ENCODE assay signal across 15 cellular contexts in the genomic region with DNA sequence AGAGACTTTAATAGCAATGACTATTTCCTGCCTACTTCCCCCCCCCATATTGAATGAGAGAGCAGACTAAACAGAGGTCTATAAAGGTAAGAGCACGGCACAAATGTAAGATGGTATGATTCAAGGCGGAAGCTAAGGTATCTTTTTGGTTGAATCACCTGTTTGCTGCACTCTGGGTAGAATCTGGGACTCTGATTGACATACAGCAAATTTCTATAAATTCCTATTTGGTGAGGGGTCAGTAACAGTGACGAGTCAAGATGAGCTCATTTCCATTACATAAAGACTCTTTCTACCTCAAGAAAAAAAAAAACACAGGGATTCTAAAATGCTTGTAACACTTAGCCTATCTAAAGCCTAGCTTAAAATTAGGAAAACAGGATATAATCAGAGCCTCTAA.
A peak's percentile ranks its signal among the peaks of the same experiment; 100 is the strongest.
DNase-seq lines count a peak whose midpoint lies in the region; ATAC-seq and TF ChIP-seq lines count a peak whose summit lies in the region.
"Had no signal": no experiment of that assay in that cellular context is flagged by ENCODE, and none has a peak within 500 bp of the region (broad histone marks: within the 10 kb centered on the region; RNA-seq: fewer than 3 reads in every experiment).

No MANE protein-coding gene starts in this region.

- peaks cover 0 to 11% of the 10 kb centered on the region in 2 donors for H3K27me3 Mint-ChIP-seq in natural killer cell treated with Interleukin-12 subunit alpha and Interleukin-12 subunit beta and Interleukin-15 and Interleukin-18, amount 100 ng/mL, for 72 hours
- H3K27me3 Mint-ChIP-seq in stimulated activated memory B cell treated with anti-CD40 and anti-IgM and Interleukin-4, amounts not matched to agents 10 μg/mL and 1 μg/mL and 100 μg/mL, for 72 hours, result peaks cover 10% of the 10 kb centered on the region

- H2AFZ ChIP-seq in PC-3 (ENCODE audit: low read length), result no peak overlapping the region
- H2AFZ ChIP-seq: GM23248 had no signal

- H3K4me2 ChIP-seq in PC-3 (ENCODE audit: low read length), result no peak overlapping the region
- H3K4me2 ChIP-seq: A549 had no signal

- H3F3A ChIP-seq in PC-3 (ENCODE audit: low read length, unreplicated experiment), result peaks cover 3% of the 10 kb centered on the region

- no peaks in the 10 kb centered on the region for H3K4me1 Mint-ChIP-seq in natural killer cell treated with Interleukin-12 subunit alpha and Interleukin-12 subunit beta and Interleukin-15 and Interleukin-18, amount 100 ng/mL, for 72 hours (ENCODE audit: low read depth in 2 of 2)
- no peaks in the 10 kb centered on the region for H3K4me1 Mint-ChIP-seq in stimulated activated memory B cell treated with anti-CD40 and anti-IgM and Interleukin-4, amounts not matched to agents 10 μg/mL and 1 μg/mL and 100 μg/mL, for 72 hours

- no peaks in the 10 kb centered on the region for H3K9me2 ChIP-seq in PC-3 (replicated peaks; ENCODE audit: low read length)

- ATAC-seq in PC-3 (no peak), foreskin keratinocyte (peak; percentile 23), GM19467 (IDR thresholded peaks at IDR 0.05; ENCODE audit: unreplicated experiment) (no peak)
- no peak for ATAC-seq in natural killer cell treated with Interleukin-12 subunit alpha and Interleukin-12 subunit beta and Interleukin-15 and Interleukin-18, amount 100 ng/mL, for 72 hours
- ATAC-seq in stimulated activated memory B cell treated with anti-CD40 and anti-IgM and Interleukin-4, amounts not matched to agents 10 μg/mL and 1 μg/mL and 100 μg/mL, for 72 hours, result no peak
- ATAC-seq: A549, HCT116 had no signal

- H3K9ac ChIP-seq in PC-3 (ENCODE audit: low read length), result no peak overlapping the region
- H3K9ac ChIP-seq in subcutaneous abdominal adipose tissue (ENCODE audit: low read length in 5 of 5), result no peak overlapping the region
- H3K9ac ChIP-seq: GM23248 had no signal

- no peaks in the 10 kb centered on the region for H3K9me3 ChIP-seq in PC-3 (ENCODE audit: low read length)
- no peaks in the 10 kb centered on the region for H3K9me3 ChIP-seq in subcutaneous abdominal adipose tissue (ENCODE audit: control insufficient read depth in 5 of 5, low read length in 5 of 5)
- H3K9me3 ChIP-seq: A549, BE2C had no signal

- intact Hi-C loops in PC-3 (cut with micrococcal nuclease), result no loop called here

- BruUV-seq in PC-3 (replicated peaks; lab: Mats Ljungman, UMichigan), result no TSS peak

- H3K4me3 Mint-ChIP-seq in natural killer cell treated with Interleukin-12 subunit alpha and Interleukin-12 subunit beta and Interleukin-15 and Interleukin-18, amount 100 ng/mL, for 72 hours, result no peak overlapping the region
- no peak overlapping the region for H3K4me3 Mint-ChIP-seq in stimulated activated memory B cell treated with anti-CD40 and anti-IgM and Interleukin-4, amounts not matched to agents 10 μg/mL and 1 μg/mL and 100 μg/mL, for 72 hours
- H3K4me3 Mint-ChIP-seq: CD4-positive, alpha-beta memory T cell had no signal

- POLR2A ChIA-PET in PC-3 (lab: Charles Lee; ENCODE audit: unreplicated experiment), result no interaction called here

- no peak overlapping the region for H3K27ac Mint-ChIP-seq in natural killer cell treated with Interleukin-12 subunit alpha and Interleukin-12 subunit beta and Interleukin-15 and Interleukin-18, amount 100 ng/mL, for 72 hours
- no peak overlapping the region for H3K27ac Mint-ChIP-seq in stimulated activated memory B cell treated with anti-CD40 and anti-IgM and Interleukin-4, amounts not matched to agents 10 μg/mL and 1 μg/mL and 100 μg/mL, for 72 hours
- H3K27ac Mint-ChIP-seq: CD4-positive, alpha-beta memory T cell had no signal

- H3K36me3 ChIP-seq in PC-3 (ENCODE audit: low read depth, low read length) (no peaks in the 10 kb centered on the region), subcutaneous abdominal adipose tissue (ENCODE audit: control insufficient read depth in 5 of 5, insufficient read depth in 5 of 5, low read length in 5 of 5) (peaks cover 0 to 6% (median 0%) of the 10 kb centered on the region in 5 donors)
- H3K36me3 ChIP-seq: BE2C had no signal

- H3K27ac ChIP-seq in PC-3 (ENCODE audit: low read length) (no peak overlapping the region), foreskin keratinocyte (no peak overlapping the region), subcutaneous abdominal adipose tissue (ENCODE audit: low read depth, low read length) (peak overlapping the region; percentile 18)
- H3K27ac ChIP-seq: A549, C4-2B, GM23248 had no signal

- no peaks in the 10 kb centered on the region for H3K79me2 ChIP-seq in PC-3 (ENCODE audit: low read length)

- no peak overlapping the region for H3K4me3 ChIP-seq in PC-3 (ENCODE audit: low read length)
- no peak overlapping the region for H3K4me3 ChIP-seq in subcutaneous abdominal adipose tissue (ENCODE audit: low read depth in 1 of 5, low read length in 5 of 5)
- H3K4me3 ChIP-seq: A549, GM23248 had no signal

- TF ChIP-seq CTCF in PC-3 (conservative IDR thresholded peaks at IDR 0.05; ENCODE audit: low read depth, low read length), result no peak
- TF ChIP-seq CTCF in foreskin keratinocyte (conservative IDR thresholded peaks at IDR 0.05), result no peak

- H3K36me3 Mint-ChIP-seq in natural killer cell treated with Interleukin-12 subunit alpha and Interleukin-12 subunit beta and Interleukin-15 and Interleukin-18, amount 100 ng/mL, for 72 hours, result no peaks in the 10 kb centered on the region
- H3K36me3 Mint-ChIP-seq in stimulated activated memory B cell treated with anti-CD40 and anti-IgM and Interleukin-4, amounts not matched to agents 10 μg/mL and 1 μg/mL and 100 μg/mL, for 72 hours, result no peaks in the 10 kb centered on the region
- H3K36me3 Mint-ChIP-seq: CD4-positive, alpha-beta memory T cell had no signal

- no peaks in the 10 kb centered on the region for H4K20me1 ChIP-seq in PC-3 (ENCODE audit: low read length)

- peak; percentile 58 for DNase-seq in PC-3
- peak in 1 of 2 donors; percentile 15 for DNase-seq in foreskin keratinocyte
- DNase-seq in natural killer cell treated with Interleukin-12 subunit alpha and Interleukin-12 subunit beta and Interleukin-15 and Interleukin-18, amount 100 ng/mL, for 72 hours (ENCODE audit: low spot score), result no peak
- DNase-seq: BE2C; CD4-positive, alpha-beta memory T cell; DMS79 treated with DMSO at 0.1 percent for 48 hours; EL; GDM1; GM23248 had no signal

- H3K4me1 ChIP-seq in PC-3 (ENCODE audit: insufficient read depth, low read length) (peaks cover 33% of the 10 kb centered on the region), foreskin keratinocyte (peaks cover 8% of the 10 kb centered on the region), subcutaneous abdominal adipose tissue (ENCODE audit: control insufficient read depth in 5 of 5, insufficient read depth in 5 of 5, low read length in 5 of 5) (peaks cover 0 to 16% (median 7%) of the 10 kb centered on the region in 5 donors)
- H3K4me1 ChIP-seq: A549, BE2C had no signal

- H3K27me3 ChIP-seq in PC-3 (ENCODE audit: low read length) (no peaks in the 10 kb centered on the region), foreskin keratinocyte (no peaks in the 10 kb centered on the region), subcutaneous abdominal adipose tissue (ENCODE audit: control insufficient read depth in 5 of 5, insufficient read depth in 4 of 5, low read length in 5 of 5) (no peaks in the 10 kb centered on the region)
- H3K27me3 ChIP-seq: BE2C had no signal

- no peaks in the 10 kb centered on the region for H3K9me3 Mint-ChIP-seq in natural killer cell treated with Interleukin-12 subunit alpha and Interleukin-12 subunit beta and Interleukin-15 and Interleukin-18, amount 100 ng/mL, for 72 hours
- H3K9me3 Mint-ChIP-seq in stimulated activated memory B cell treated with anti-CD40 and anti-IgM and Interleukin-4, amounts not matched to agents 10 μg/mL and 1 μg/mL and 100 μg/mL, for 72 hours, result no peaks in the 10 kb centered on the region
- H3K9me3 Mint-ChIP-seq: CD4-positive, alpha-beta memory T cell had no signal

- CTCF ChIA-PET in PC-3 (lab: Charles Lee), result no interaction called here
